Comparison of ENCODE assay signal across 24 cellular contexts in genomic region chr4:144905286-144905685, GRCh38.
"Had no signal": no experiment of that assay in that cellular context is flagged by ENCODE, and none has a peak within 500 bp of the region (broad histone marks: within the 10 kb centered on the region; RNA-seq: fewer than 3 reads in every experiment).

No MANE protein-coding gene starts in this region.

- H3K9me3 ChIP-seq: ascending aorta, SJSA1 had no signal

- DNase-seq: activated B cell treated with CpG ODN at 0.5 μM for 24 hours; activated CD4-positive, alpha-beta T cell treated with anti-CD3 and anti-CD28 coated beads for 1 hour; activated CD4-positive, alpha-beta T cell treated with anti-CD3 and anti-CD28 coated beads, Interleukin-2, amount 10 ng/mL, durations not matched to agents 24 days and 14 days; activated CD4-positive, alpha-beta T cell treated with anti-CD3 and anti-CD28 coated beads, Interleukin-2, amount 50 U/mL, for 48 hours; activated CD8-positive, alpha-beta memory T cell treated with anti-CD3 and anti-CD28 coated beads, Interleukin-2, amount 10 ng/mL, durations not matched to agents 7 days and 5 days; activated effector memory CD4-positive, alpha-beta T cell treated with anti-CD3 and anti-CD28 coated beads, Interleukin-2, amount 50 U/mL, for 16 hours; activated naive CD4-positive, alpha-beta T cell treated with Interleukin-2 at 50 U/mL for 16 hours; activated naive CD8-positive, alpha-beta T cell treated with anti-CD3 and anti-CD28 coated beads, Interleukin-2, amount 50 U/mL, for 24 hours; activated T-cell treated with anti-CD3 and anti-CD28 coated beads, Interleukin-2, amount 50 U/mL, for 24 hours; amniotic stem cell; brain microvascular endothelial cell; cerebellar nuclear complex; Kasumi-1; NCI-H1105 treated with DMSO at 0.1 percent for 48 hours; NCI-H146; NCI-H187 treated with DMSO at 0.1 percent for 48 hours; NCI-H2081 treated with DMSO at 0.1 percent for 48 hours; NCI-H345; NCI-H510A; NCI-H526 treated with DMSO at 0.1 percent for 48 hours; T-helper 17 cell; T-helper 9 cell had no signal

- H3K36me3 ChIP-seq: ascending aorta, brain microvascular endothelial cell, SJSA1 had no signal

- H3K4me3 ChIP-seq: ascending aorta, SJSA1 had no signal

- H3K27ac ChIP-seq: ascending aorta, brain microvascular endothelial cell, SJSA1 had no signal

- H3K27me3 ChIP-seq: ascending aorta, brain microvascular endothelial cell, SJSA1 had no signal
